In genomic region chr6:159886270-159886669, GRCh38 we compare ENCODE assay signal across 10 cellular contexts. TPM values are rescaled to one million over a fixed set of nuclear protein-coding genes. Genes with fewer than 3 reads are reported as not detected.
"Had no signal": no experiment of that assay in that cellular context is flagged by ENCODE, and none has a peak within 500 bp of the region (broad histone marks: within the 10 kb centered on the region; RNA-seq: fewer than 3 reads in every experiment).

No MANE protein-coding gene starts in this region.

- H3K27ac ChIP-seq: HL-60, KMS-11 had no signal

- DNase-seq: IMR-90, KBM-7, KG1 had no signal

- FAIRE-seq: HepG2, HTR-8/SVneo had no signal

- ATAC-seq: HepG2 had no signal

- H3K4me2 ChIP-seq: KMS-11 had no signal

- H3K9ac ChIP-seq: KMS-11 had no signal

RNA-seq across cellular contexts. Expression of gene MAS1, which starts 4.5 kb away (rescaled TPM):
- total RNA-seq: HepG2, HT-29, HT1080, IMR-90 had no signal
- polyA plus RNA-seq: HepG2, IgD-negative memory B cell had no signal
